In the genomic region with DNA sequence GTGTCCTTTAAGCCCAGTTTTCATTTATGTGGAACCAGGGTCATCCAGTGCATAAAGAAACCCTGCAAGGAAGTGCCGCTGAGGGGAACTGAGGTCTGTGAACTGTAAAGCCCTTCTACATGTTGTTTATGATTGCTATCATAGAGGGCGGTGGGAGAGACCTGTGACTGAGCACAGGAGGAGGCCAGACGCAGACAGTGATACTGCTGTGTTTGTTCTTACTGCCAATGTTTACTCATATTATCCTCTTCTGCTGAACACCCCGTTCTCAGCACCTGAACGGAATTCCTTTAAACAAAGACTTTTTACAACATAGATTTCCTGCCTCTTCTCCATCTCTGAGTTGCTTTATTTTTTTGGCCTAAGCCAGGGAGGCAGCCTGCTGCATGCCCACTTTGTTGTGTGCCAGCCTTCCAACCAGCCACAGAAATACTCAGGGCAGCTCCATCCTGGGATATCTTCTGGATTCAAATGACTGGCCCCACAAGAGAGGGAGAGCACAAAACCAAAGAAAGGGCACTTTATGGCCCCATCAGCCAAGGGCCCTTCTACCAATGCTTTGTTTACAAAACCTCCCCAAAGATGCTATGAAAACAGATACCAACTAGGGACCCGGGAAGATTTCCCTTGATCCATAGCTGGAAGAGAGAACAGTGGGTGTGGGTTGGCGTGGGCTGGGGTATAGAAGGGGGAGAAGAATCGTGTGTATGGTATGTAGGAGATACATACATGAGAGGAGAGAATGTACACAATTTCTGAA, we compare ENCODE assay signal across 10 cellular contexts. TPM values are rescaled to one million over a fixed set of nuclear protein-coding genes. Genes with fewer than 3 reads are reported as not detected.
DNase-seq lines count a peak whose midpoint lies in the region; ATAC-seq and TF ChIP-seq lines count a peak whose summit lies in the region.
"Had no signal": no experiment of that assay in that cellular context is flagged by ENCODE, and none has a peak within 500 bp of the region (broad histone marks: within the 10 kb centered on the region; RNA-seq: fewer than 3 reads in every experiment).

No MANE protein-coding gene starts in this region.

- no peaks in the 10 kb centered on the region for H3K79me2 ChIP-seq in hepatocyte

- DNase-seq in NCI-H1105 treated with DMSO at 0.1 percent for 48 hours (lab: John Stamatoyannopoulos, UW): peak; percentile 9
- DNase-seq in NCI-H1105 (lab: John Stamatoyannopoulos, UW): no peak
- DNase-seq in NCI-H2196 treated with DMSO at 0.1 percent for 48 hours (lab: John Stamatoyannopoulos, UW; ENCODE audit: unreplicated experiment): peak; percentile 20
- peak; percentile 63 for DNase-seq in hepatocyte (ENCODE audit: low spot score)
- no peak for DNase-seq in activated T-cell treated with anti-CD3 and anti-CD28 coated beads, Interleukin-2, amount 50 U/mL, for 48 hours
- DNase-seq: activated CD4-positive, alpha-beta T cell treated with anti-CD3 and anti-CD28 coated beads, Interleukin-2, amount 50 U/mL, for 4 hours; activated naive CD4-positive, alpha-beta T cell treated with anti-CD3 and anti-CD28 coated beads, Interleukin-2, amount 50 U/mL, for 16 hours had no signal

- 30% methylated on average over 8 of the region's 8 CpGs for WGBS in hepatocyte (ENCODE audit: low lambda C conversion rate, missing lambda C conversion rate)

- H2AFZ ChIP-seq in hepatocyte: no peak overlapping the region

- H3K27ac ChIP-seq in hepatocyte: peak overlapping the region; percentile 20
- peak overlapping the region; percentile 40 for H3K27ac ChIP-seq in subcutaneous abdominal adipose tissue (ENCODE audit: low read depth, low read length)

- peak overlapping the region; percentile 98 for H3K4me2 ChIP-seq in hepatocyte

- no peaks in the 10 kb centered on the region for H4K20me1 ChIP-seq in hepatocyte (ENCODE audit: insufficient read depth, poor library complexity, severe bottlenecking)

- H3K9ac ChIP-seq in subcutaneous abdominal adipose tissue (ENCODE audit: low read length in 5 of 5): no peak overlapping the region

- peaks cover 9% of the 10 kb centered on the region for H3K4me1 ChIP-seq in hepatocyte (ENCODE audit: insufficient read depth)
- H3K4me1 ChIP-seq in subcutaneous abdominal adipose tissue (ENCODE audit: control insufficient read depth in 5 of 5, insufficient read depth in 5 of 5, low read length in 5 of 5): peaks cover 0 to 52% (median 25%) of the 10 kb centered on the region in 5 donors

- H3K4me3 ChIP-seq in hepatocyte: no peak overlapping the region
- H3K4me3 ChIP-seq in subcutaneous abdominal adipose tissue (ENCODE audit: low read depth in 1 of 5, low read length in 5 of 5): no peak overlapping the region

- no peaks in the 10 kb centered on the region for H3K9me2 ChIP-seq in hepatocyte (replicated peaks; ENCODE audit: insufficient read depth)

- H3K27me3 ChIP-seq in hepatocyte: peaks cover 15% of the 10 kb centered on the region
- H3K27me3 ChIP-seq in subcutaneous abdominal adipose tissue (ENCODE audit: control insufficient read depth in 5 of 5, insufficient read depth in 4 of 5, low read length in 5 of 5): peaks cover 5 to 27% (median 11%) of the 10 kb centered on the region in 5 donors

- H3K9me3 ChIP-seq in hepatocyte (ENCODE audit: low read depth): no peaks in the 10 kb centered on the region
- no peaks in the 10 kb centered on the region for H3K9me3 ChIP-seq in subcutaneous abdominal adipose tissue (ENCODE audit: control insufficient read depth in 5 of 5, low read length in 5 of 5)

- TF ChIP-seq CTCF in hepatocyte (IDR thresholded peaks at IDR 0.05; ENCODE audit: poor library complexity): no peak

- H3K36me3 ChIP-seq in hepatocyte (replicated peaks; ENCODE audit: insufficient read depth, low read depth) (no peaks in the 10 kb centered on the region), subcutaneous abdominal adipose tissue (ENCODE audit: control insufficient read depth in 5 of 5, insufficient read depth in 5 of 5, low read length in 5 of 5) (no peaks in the 10 kb centered on the region)

- ATAC-seq in GM21423 (IDR thresholded peaks at IDR 0.05; ENCODE audit: unreplicated experiment) (no peak), HG03565 (IDR thresholded peaks at IDR 0.05; ENCODE audit: unreplicated experiment) (no peak)

RNA-seq across cellular contexts. Expression of gene GALNT18, which starts 1.1 kb away (rescaled TPM):
- total RNA-seq in hepatocyte: 7.3 and 11.6 TPM in 2 replicates
- 22.4 and 26.1 TPM in 2 replicates for polyA plus RNA-seq in hepatocyte

Comparison
In these comparisons a context has a peak if more than half of its experiments do, and no peak if none do; other contexts are left out.
1. DNase-seq: peak in NCI-H1105 treated with DMSO at 0.1 percent for 48 hours (single experiment), NCI-H2196 treated with DMSO at 0.1 percent for 48 hours (single experiment) and hepatocyte (single experiment); none in NCI-H1105 (single experiment) and activated T-cell treated with anti-CD3 and anti-CD28 coated beads, Interleukin-2, amount 50 U/mL, for 48 hours (0 of 2).